In the genomic region with DNA sequence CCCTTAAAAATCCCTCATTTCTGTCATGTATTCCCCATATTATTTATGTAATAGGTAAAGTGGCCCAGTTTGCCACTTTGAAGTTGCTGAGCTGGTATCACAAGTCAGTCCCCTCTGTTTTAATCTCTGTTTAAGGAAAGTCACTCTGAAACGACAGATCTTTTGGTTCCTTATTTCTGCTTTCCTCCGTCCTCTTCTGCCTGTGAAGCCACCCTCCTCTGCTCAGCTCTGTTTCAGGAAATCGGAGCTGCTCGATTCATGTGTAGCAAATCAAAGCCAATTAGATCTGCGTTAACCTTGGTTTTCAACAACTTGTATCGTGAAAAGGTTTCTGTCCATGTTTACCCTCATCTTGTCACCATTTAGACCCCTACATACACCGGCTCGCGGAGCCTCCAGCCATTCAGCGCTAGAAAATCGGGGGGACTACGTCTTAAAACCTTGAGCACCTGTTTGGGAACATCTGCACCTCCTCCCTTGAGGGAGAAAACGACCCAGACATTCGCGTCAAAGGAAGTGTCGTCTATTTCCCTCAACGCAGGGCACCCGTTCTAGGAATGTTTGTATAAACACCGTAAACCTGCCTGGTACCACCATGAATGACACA, we compare ENCODE assay signal across 8 cellular contexts. TPM values are rescaled to one million over a fixed set of nuclear protein-coding genes. Genes with fewer than 3 reads are reported as not detected.
DNase-seq lines count a peak whose midpoint lies in the region; ATAC-seq, FAIRE-seq and TF ChIP-seq lines count a peak whose summit lies in the region.

No MANE protein-coding gene starts in this region.

- TF ChIP-seq EP300 in GM12878 (IDR thresholded peaks at IDR 0.05; ENCODE audit: borderline replicate concordance in 1 of 2, control insufficient read depth in 1 of 2, low read depth in 2 of 2, low read length in 2 of 2), result peak in 1 of 2 experiments; percentile 5; a peak in 1 of 4 replicates

- H3K79me2 ChIP-seq in GM12878 (ENCODE audit: control insufficient read depth, insufficient read depth, low read length) (peaks cover 39% of the 10 kb centered on the region), keratinocyte (ENCODE audit: control insufficient read depth, insufficient read depth, low read length) (peaks cover 44% of the 10 kb centered on the region)

- no peak for FAIRE-seq in GM12878 (lab: Jason Lieb, UNC)
- no peak for FAIRE-seq in keratinocyte (lab: Jason Lieb, UNC)

- H3K27ac ChIP-seq in GM12878 (ENCODE audit: control insufficient read depth, insufficient read depth), result peak overlapping the region; percentile 88
- peak overlapping the region; percentile 83 for H3K27ac ChIP-seq in keratinocyte (ENCODE audit: control insufficient read depth, insufficient read depth, low read length)
- peak overlapping the region; percentile 81 for H3K27ac ChIP-seq in stomach smooth muscle (ENCODE audit: low read length)

- H3K9ac ChIP-seq in GM12878 (ENCODE audit: control insufficient read depth, insufficient read depth, low read length), result peak overlapping the region; percentile 80
- peak overlapping the region; percentile 88 for H3K9ac ChIP-seq in keratinocyte (ENCODE audit: control insufficient read depth, extremely low read depth, insufficient read depth, low read length)
- peak overlapping the region; percentile 81 to 92 for H3K9ac ChIP-seq in stomach smooth muscle (ENCODE audit: low read length in 2 of 2)

- H3K9me3 ChIP-seq in GM12878 (replicated peaks; ENCODE audit: control insufficient read depth, insufficient read depth, low read length) (no peaks in the 10 kb centered on the region; the same call in 2 of the 3 replicates), keratinocyte (ENCODE audit: control insufficient read depth, low read depth, low read length) (no peaks in the 10 kb centered on the region), stomach smooth muscle (ENCODE audit: control insufficient read depth in 2 of 2, low read length in 2 of 2) (no peaks in the 10 kb centered on the region)

- TF ChIP-seq CTCF in GM12878 (IDR thresholded peaks at IDR 0.05 in 2 of 3, conservative IDR thresholded peaks at IDR 0.05 in 1 of 3; ENCODE audit: control insufficient read depth in 2 of 3, extremely low read depth in 1 of 3, insufficient read depth in 1 of 3, low read depth in 3 of 3, low read length in 3 of 3), result no peak
- TF ChIP-seq CTCF in keratinocyte (optimal IDR thresholded peaks at IDR 0.05 in 1 of 3, IDR thresholded peaks at IDR 0.05 in 1 of 3, conservative IDR thresholded peaks at IDR 0.05 in 1 of 3; ENCODE audit: extremely low read depth in 1 of 3, insufficient read depth in 2 of 3, low read length in 3 of 3), result no peak

- H3K27me3 ChIP-seq in GM12878 (replicated peaks in 1 of 2; ENCODE audit: control insufficient read depth in 2 of 2, insufficient read depth in 2 of 2, low read length in 1 of 2) (no peaks in the 10 kb centered on the region), keratinocyte (ENCODE audit: control insufficient read depth, extremely low read depth, insufficient read depth, low read length) (no peaks in the 10 kb centered on the region), stomach smooth muscle (ENCODE audit: control insufficient read depth in 1 of 2, insufficient read depth in 2 of 2, low read length in 2 of 2) (peaks cover 0 to 2% of the 10 kb centered on the region in 2 donors)

- WGBS in GM12878 (ENCODE audit: insufficient coverage, insufficient replicate concordance, low lambda C conversion rate, missing lambda C conversion rate), result under 1% methylated on average over 19 of the region's 19 CpGs

- no peak for DNase-seq in Right ventricle myocardium inferior (ENCODE audit: missing footprints)
- DNase-seq in cardiac septum (ENCODE audit: low spot score), result no peak
- peak; percentile 54 for DNase-seq in NCI-H2227 treated with DMSO at 0.1 percent for 48 hours (lab: John Stamatoyannopoulos, UW)
- DNase-seq in GM12878 (ENCODE audit: low read depth, low spot score), result peak; percentile 51
- DNase-seq in keratinocyte (ENCODE audit: low read depth, low spot score), result no peak
- DNase-seq in GM19238 (ENCODE audit: insufficient read length, low spot score), result no peak

- H3K36me3 ChIP-seq in GM12878 (ENCODE audit: control insufficient read depth in 2 of 2, insufficient read depth in 2 of 2, low read length in 1 of 2), result no peaks in the 10 kb centered on the region
- H3K36me3 ChIP-seq in keratinocyte (ENCODE audit: control insufficient read depth in 2 of 2, extremely low read depth in 1 of 2, insufficient read depth in 2 of 2, low read length in 2 of 2), result peaks cover 0 to 7% of the 10 kb centered on the region in 2 experiments
- no peaks in the 10 kb centered on the region for H3K36me3 ChIP-seq in stomach smooth muscle (ENCODE audit: control insufficient read depth in 2 of 2, insufficient read depth in 2 of 2, low read length in 2 of 2)

- no peak for TF ChIP-seq RAD21 in GM12878 (IDR thresholded peaks at IDR 0.05; ENCODE audit: insufficient read depth, low read depth, low read length)

- BruUV-seq in GM12878 (replicated peaks; lab: Mats Ljungman, UMichigan), result TSS peak; percentile 99

- no peak for TF ChIP-seq POLR2A in GM12878 (IDR thresholded peaks at IDR 0.05; ENCODE audit: low read depth, low read length)

- POLR2A ChIA-PET in GM12878 (lab: Charles Lee), result interaction anchor here (0.7 to 1.5 kb wide), 11 partner anchors 9 to 285 kb away, joined by 3 to 14 read pairs (median 4); no protein-coding TSS in a partner anchor

- SMC1A ChIA-PET in GM12878 (lab: Charles Lee; ENCODE audit: uncharacterized antibody, unreplicated experiment), result interaction anchor here (0.8 to 2.7 kb wide), 14 partner anchors 9 to 299 kb away, joined by 3 to 15 read pairs (median 4); no protein-coding TSS in a partner anchor

- in situ Hi-C loops in GM12878 (cut with MboI), result no loop called here

- no peaks in the 10 kb centered on the region for H3K4me1 ChIP-seq in GM12878 (ENCODE audit: control insufficient read depth, insufficient read depth, low read length)
- H3K4me1 ChIP-seq in keratinocyte (ENCODE audit: control insufficient read depth, extremely low read depth, insufficient read depth, low read length), result peaks cover 20% of the 10 kb centered on the region
- peaks cover 11% of the 10 kb centered on the region for H3K4me1 ChIP-seq in stomach smooth muscle (ENCODE audit: control insufficient read depth, insufficient read depth, low read length)

- CTCF ChIA-PET in GM12878 (lab: Yijun Ruan, JAX), result interaction anchor here (0.7 to 1.8 kb wide), 6 partner anchors 28 to 298 kb away, joined by 3 to 8 read pairs (median 4); no protein-coding TSS in a partner anchor

- no peaks in the 10 kb centered on the region for H4K20me1 ChIP-seq in GM12878 (ENCODE audit: control insufficient read depth, insufficient read depth)
- no peaks in the 10 kb centered on the region for H4K20me1 ChIP-seq in keratinocyte (ENCODE audit: control insufficient read depth, extremely low read depth, insufficient read depth, low read length)

- RAD21 ChIA-PET in GM12878 (lab: Charles Lee; ENCODE audit: unreplicated experiment), result interaction anchor here (0.7 to 1.2 kb wide), 5 partner anchors 17 to 76 kb away, joined by 4 to 9 read pairs (median 5); no protein-coding TSS in a partner anchor

- ATAC-seq in Right ventricle myocardium inferior, result peak; percentile 2
- peak; percentile 29 for ATAC-seq in HG02884 (IDR thresholded peaks at IDR 0.05; ENCODE audit: unreplicated experiment)
- ATAC-seq in GM12878, result peak; percentile 44

- H2AFZ ChIP-seq in GM12878 (ENCODE audit: control insufficient read depth, low read depth, low read length) (peak overlapping the region; percentile 92), keratinocyte (ENCODE audit: control insufficient read depth, low read length) (peak overlapping the region; percentile 97)

- H3K4me2 ChIP-seq in GM12878 (ENCODE audit: control insufficient read depth, insufficient read depth) (peak overlapping the region; percentile 84), keratinocyte (ENCODE audit: control insufficient read depth, extremely low read depth, insufficient read depth, low read depth, low read length) (peak overlapping the region; percentile 100)

- H3K4me3 ChIP-seq in GM12878 (peak overlapping the region; percentile 88), keratinocyte (ENCODE audit: control insufficient read depth in 2 of 3, extremely low read depth in 1 of 3, insufficient read depth in 2 of 3, low read depth in 1 of 3, low read length in 3 of 3) (peak overlapping the region; percentile 82 to 97 (median 86)), stomach smooth muscle (ENCODE audit: low read length in 2 of 2) (peak overlapping the region; percentile 88 to 96)

- dilution Hi-C loops in keratinocyte (cut with MboI; ENCODE audit: extremely low pct_ligation_motif_present, low sequenced_read_pairs), result no loop called here

- intact Hi-C loops in Right ventricle myocardium inferior (cut with DNase I), result no loop called here
- intact Hi-C loops in cardiac septum (cut with DNase I), result no loop called here
- intact Hi-C loops in GM12878 (cut with micrococcal nuclease; ENCODE audit: unreplicated experiment), result loop anchor here (1.0 to 10.0 kb wide), 3 partner anchors 54 to 1770 kb away; a partner anchor contains a TSS

- peaks cover 2% of the 10 kb centered on the region for H3K9me1 ChIP-seq in keratinocyte (ENCODE audit: control insufficient read depth, extremely low read depth, insufficient read depth, low read length)

RNA-seq across cellular contexts. Expression of a gene that starts 0.6 kb away (rescaled TPM):
- total RNA-seq in Right ventricle myocardium inferior (24.4 TPM), cardiac septum (20.6 TPM), GM12878 (2014; rRNA removed) (27.2 and 30.1 TPM in 2 replicates), GM12878 (2014; rRNA removed; fragmentation: Illumina TruSeq; extraction: Trizol) (36.0 and 36.3 TPM in 2 replicates), GM12878 (2021) (22.5 and 23.7 TPM in 2 replicates)
- 66.7 and 75.4 TPM in 2 replicates for total RNA-seq in GM12878 (2013; cell fraction: nucleolus; rRNA removed)
- 27.6 TPM for polyA plus RNA-seq in GM12878 (2011; ENCODE audit: low read depth)
- polyA plus RNA-seq in GM12878 (2011; rRNA removed) (134 and 148 TPM in 2 replicates), GM12878 (2014; fragmentation: Illumina TruSeq; extraction: Trizol) (46.1 and 58.9 TPM in 2 replicates), GM12878 (2014; fragmentation: Nextera tagmentation; extraction: Ambion mirVana) (10 to 100 TPM; 26.5 to 31.7 TPM), GM12878 (2014; rRNA removed) (25.3 and 39.5 TPM in 2 replicates), GM12878 (2016; fragmentation: Nextera tagmentation; extraction: Ambion mirVana) (10 to 100 TPM; 26.2 to 30.0 TPM), keratinocyte (112 to 273 TPM (median 259 TPM) in 3 replicates)
- 24.0 and 42.1 TPM in 2 replicates for polyA plus RNA-seq in GM12878 (2011; cell fraction: cytosol; rRNA removed)
- 27.7 and 29.9 TPM in 2 replicates for polyA plus RNA-seq in GM12878 (2011; cell fraction: nucleus; rRNA removed)
- polyA plus RNA-seq in GM12878 (2012), result 40.9 and 62.5 TPM in 2 replicates
- 60.1 and 106 TPM in 2 replicates for polyA minus RNA-seq in GM12878 (2011; rRNA and poly(A)+ RNA removed)
- 12.4 and 22.0 TPM in 2 replicates for polyA minus RNA-seq in GM12878 (2011; cell fraction: cytosol; rRNA and poly(A)+ RNA removed)
- polyA minus RNA-seq in GM12878 (2011; cell fraction: nucleus; rRNA and poly(A)+ RNA removed), result 25.4 and 34.3 TPM in 2 replicates
- 20.6 TPM for polyA plus RNA-seq in keratinocyte (2011; ENCODE audit: low read depth)
- 60.9 and 114 TPM in 2 replicates for polyA plus RNA-seq in keratinocyte (2011; cell fraction: cytosol; rRNA removed)
- 163 and 241 TPM in 2 replicates for polyA plus RNA-seq in keratinocyte (2011; cell fraction: nucleus; rRNA removed)
- polyA plus RNA-seq in keratinocyte (2012; ENCODE audit: low replicate concordance), result 99.9 and 119 TPM in 2 replicates
- polyA minus RNA-seq in keratinocyte, result 142 to 283 TPM (median 212 TPM) in 3 replicates
- 103 TPM for polyA minus RNA-seq in keratinocyte (2011; cell fraction: cytosol; rRNA and poly(A)+ RNA removed)
- 220 and 372 TPM in 2 replicates for polyA minus RNA-seq in keratinocyte (2011; cell fraction: nucleus; rRNA and poly(A)+ RNA removed)

Comparison
In these comparisons a context has a peak if more than half of its experiments do, and no peak if none do; other contexts are left out.
1. DNase-seq: peak in NCI-H2227 treated with DMSO at 0.1 percent for 48 hours (single experiment) and GM12878 (single experiment); none in Right ventricle myocardium inferior (single experiment), cardiac septum (single experiment), keratinocyte (single experiment) and GM19238 (single experiment).
2. Peak in every context shown above with its lines, with median percentiles within 50 percentile points of each other: ATAC-seq, H3K27ac ChIP-seq, H3K4me3 ChIP-seq and H3K9ac ChIP-seq.